Comparison of ENCODE assay signal across 8 cellular contexts in genomic region chr17:40317880-40318834, GRCh38.
A peak's percentile ranks its signal among the peaks of the same experiment; 100 is the strongest.
DNase-seq lines count a peak whose midpoint lies in the region; ATAC-seq lines count a peak whose summit lies in the region.

No MANE protein-coding gene starts in this region.

- in situ Hi-C loops in ACHN (cut with HindIII; ENCODE audit: low pct_ligation_motif_present, low pct_unique_long_range_greater_than_20kb, low sequenced_read_pairs) = loop anchor here (25.0 kb wide), 1 partner anchor 219 kb away; no protein-coding TSS in a partner anchor

- H3K27ac ChIP-seq in caudate nucleus (ENCODE audit: low read depth, low read length) = no peak overlapping the region

- DNase-seq in ACHN = peak; percentile 97
- DNase-seq in NCI-H2227 treated with DMSO at 0.1 percent for 48 hours (lab: John Stamatoyannopoulos, UW) = peak; percentile 85
- DNase-seq in activated CD4-positive, CD25-positive, alpha-beta regulatory T cell (lab: John Stamatoyannopoulos, UW) = peak; percentile 76 to 88 (median 85)
- peak in 60 of 61 donors; percentile 34 to 95 (median 85) for DNase-seq in caudate nucleus (lab: John Stamatoyannopoulos, UW)
- DNase-seq in islet precursor cell = peak; percentile 99
- DNase-seq in stimulated activated CD4-positive, alpha-beta T cell treated with anti-CD3 and anti-CD28 coated beads, Interleukin-12 subunit alpha, Interleukin-12 subunit beta, amount 100 ng/mL, for 4 hours = peak; percentile 89

- peak; percentile 43 for ATAC-seq in GM18873 (IDR thresholded peaks at IDR 0.05; ENCODE audit: low FRiP score, unreplicated experiment)
- ATAC-seq in HG03135 (IDR thresholded peaks at IDR 0.05; ENCODE audit: unreplicated experiment) = peak; percentile 51
